1 cellular context compared by ENCODE assay signal in the genomic region with DNA sequence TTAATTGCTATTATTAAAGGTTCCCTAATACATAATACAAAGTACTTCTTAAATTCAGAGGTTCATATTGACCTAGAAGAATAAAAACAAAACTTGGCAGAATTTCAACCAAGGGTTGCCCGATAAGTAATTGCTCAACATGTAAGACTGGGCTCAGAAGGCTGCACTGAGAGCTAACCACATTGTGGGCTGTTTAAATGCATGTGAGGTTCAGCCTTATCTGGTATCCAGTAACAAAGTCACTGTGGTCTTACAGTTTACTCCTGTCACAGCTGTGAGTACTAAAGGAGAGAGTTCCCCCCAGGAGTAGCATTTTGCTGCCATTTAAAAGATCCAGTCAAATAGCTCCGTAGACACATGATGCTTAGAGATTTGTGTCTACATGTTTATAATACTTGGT.
TF ChIP-seq lines count a peak whose summit lies in the region.

No MANE protein-coding gene starts in this region.

TF ChIP-seq in GM23338, 12 proteins besides CTCF, POLR2A, EP300 and RAD21:
- TF ChIP-seq POLR2AphosphoS5 (IDR thresholded peaks at IDR 0.05; ENCODE audit: low read depth) (no peak), ZNF331 (CRISPR knock-in tag; IDR thresholded peaks at IDR 0.05; ENCODE audit: low read depth) (no peak), CREB1 (CRISPR knock-in tag; IDR thresholded peaks at IDR 0.05; ENCODE audit: low read depth) (no peak), EZH2phosphoT487 (IDR thresholded peaks at IDR 0.05; ENCODE audit: unreplicated experiment) (no peak), JUNB (IDR thresholded peaks at IDR 0.05; ENCODE audit: unreplicated experiment) (no peak), ZNF114 (CRISPR knock-in tag; IDR thresholded peaks at IDR 0.05) (no peak), ZNF462 (CRISPR knock-in tag; IDR thresholded peaks at IDR 0.05) (no peak), EZH2 (IDR thresholded peaks at IDR 0.05; ENCODE audit: low read depth, unreplicated experiment) (no peak), NANOG (IDR thresholded peaks at IDR 0.05; ENCODE audit: borderline replicate concordance) (no peak), STAT1 (IDR thresholded peaks at IDR 0.05; ENCODE audit: unreplicated experiment) (no peak)
- TF ChIP-seq, protein P1, sequence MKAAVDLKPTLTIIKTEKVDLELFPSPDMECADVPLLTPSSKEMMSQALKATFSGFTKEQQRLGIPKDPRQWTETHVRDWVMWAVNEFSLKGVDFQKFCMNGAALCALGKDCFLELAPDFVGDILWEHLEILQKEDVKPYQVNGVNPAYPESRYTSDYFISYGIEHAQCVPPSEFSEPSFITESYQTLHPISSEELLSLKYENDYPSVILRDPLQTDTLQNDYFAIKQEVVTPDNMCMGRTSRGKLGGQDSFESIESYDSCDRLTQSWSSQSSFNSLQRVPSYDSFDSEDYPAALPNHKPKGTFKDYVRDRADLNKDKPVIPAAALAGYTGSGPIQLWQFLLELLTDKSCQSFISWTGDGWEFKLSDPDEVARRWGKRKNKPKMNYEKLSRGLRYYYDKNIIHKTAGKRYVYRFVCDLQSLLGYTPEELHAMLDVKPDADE (IDR thresholded peaks at IDR 0.05) = no peak
- TF ChIP-seq, protein P2, sequence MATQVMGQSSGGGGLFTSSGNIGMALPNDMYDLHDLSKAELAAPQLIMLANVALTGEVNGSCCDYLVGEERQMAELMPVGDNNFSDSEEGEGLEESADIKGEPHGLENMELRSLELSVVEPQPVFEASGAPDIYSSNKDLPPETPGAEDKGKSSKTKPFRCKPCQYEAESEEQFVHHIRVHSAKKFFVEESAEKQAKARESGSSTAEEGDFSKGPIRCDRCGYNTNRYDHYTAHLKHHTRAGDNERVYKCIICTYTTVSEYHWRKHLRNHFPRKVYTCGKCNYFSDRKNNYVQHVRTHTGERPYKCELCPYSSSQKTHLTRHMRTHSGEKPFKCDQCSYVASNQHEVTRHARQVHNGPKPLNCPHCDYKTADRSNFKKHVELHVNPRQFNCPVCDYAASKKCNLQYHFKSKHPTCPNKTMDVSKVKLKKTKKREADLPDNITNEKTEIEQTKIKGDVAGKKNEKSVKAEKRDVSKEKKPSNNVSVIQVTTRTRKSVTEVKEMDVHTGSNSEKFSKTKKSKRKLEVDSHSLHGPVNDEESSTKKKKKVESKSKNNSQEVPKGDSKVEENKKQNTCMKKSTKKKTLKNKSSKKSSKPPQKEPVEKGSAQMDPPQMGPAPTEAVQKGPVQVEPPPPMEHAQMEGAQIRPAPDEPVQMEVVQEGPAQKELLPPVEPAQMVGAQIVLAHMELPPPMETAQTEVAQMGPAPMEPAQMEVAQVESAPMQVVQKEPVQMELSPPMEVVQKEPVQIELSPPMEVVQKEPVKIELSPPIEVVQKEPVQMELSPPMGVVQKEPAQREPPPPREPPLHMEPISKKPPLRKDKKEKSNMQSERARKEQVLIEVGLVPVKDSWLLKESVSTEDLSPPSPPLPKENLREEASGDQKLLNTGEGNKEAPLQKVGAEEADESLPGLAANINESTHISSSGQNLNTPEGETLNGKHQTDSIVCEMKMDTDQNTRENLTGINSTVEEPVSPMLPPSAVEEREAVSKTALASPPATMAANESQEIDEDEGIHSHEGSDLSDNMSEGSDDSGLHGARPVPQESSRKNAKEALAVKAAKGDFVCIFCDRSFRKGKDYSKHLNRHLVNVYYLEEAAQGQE (IDR thresholded peaks at IDR 0.05; ENCODE audit: unreplicated experiment) = no peak
